ENCODE assay signal across 17 cellular contexts in genomic region chr2:16619576-16620245, GRCh38.
"Had no signal": no experiment of that assay in that cellular context is flagged by ENCODE, and none has a peak within 500 bp of the region (broad histone marks: within the 10 kb centered on the region; RNA-seq: fewer than 3 reads in every experiment).

No MANE protein-coding gene starts in this region.

- H3K9me3 ChIP-seq: thoracic aorta, upper lobe of left lung, uterus had no signal

- H3K27ac Mint-ChIP-seq: naive thymus-derived CD4-positive, alpha-beta T cell; nephron progenitor cell; stimulated activated naive B cell treated with anti-CD40 and anti-IgM and Interleukin-4, amounts not matched to agents 10 μg/mL and 1 μg/mL and 100 μg/mL, for 72 hours; stimulated activated naive CD8-positive, alpha-beta T cell treated with anti-CD3 and anti-CD28 coated beads, Interleukin-15, amount 100 ng/mL, for 72 hours had no signal

- H3K27me3 Mint-ChIP-seq: stimulated activated naive B cell treated with anti-CD40 and anti-IgM and Interleukin-4, amounts not matched to agents 10 μg/mL and 1 μg/mL and 100 μg/mL, for 72 hours had no signal

- H3K27ac ChIP-seq: foreskin keratinocyte, hepatocyte, thoracic aorta, upper lobe of left lung, uterus had no signal

- DNase-seq: dermis blood vessel endothelial cell; left colon; left ventricle myocardium superior; naive thymus-derived CD4-positive, alpha-beta T cell; nephron progenitor cell; posterior cingulate gyrus; right cardiac atrium; stimulated activated CD4-positive, alpha-beta T cell treated with anti-CD3 and anti-CD28 coated beads, Interleukin-4, amount 100 ng/mL, for 1 hour; stimulated activated CD8-positive, alpha-beta memory T cell treated with anti-CD3 and anti-CD28 coated beads, Interleukin-4, amount 100 ng/mL, for 48 hours; stimulated activated naive B cell treated with anti-CD40 and anti-IgM and Interleukin-4, amounts not matched to agents 10 μg/mL and 1 μg/mL and 100 μg/mL, for 72 hours; stimulated activated naive CD8-positive, alpha-beta T cell treated with anti-CD3 and anti-CD28 coated beads, Interleukin-15, amount 100 ng/mL, for 72 hours; upper lobe of left lung; uterus had no signal

- H3K4me3 Mint-ChIP-seq: naive thymus-derived CD4-positive, alpha-beta T cell; nephron progenitor cell; stimulated activated naive B cell treated with anti-CD40 and anti-IgM and Interleukin-4, amounts not matched to agents 10 μg/mL and 1 μg/mL and 100 μg/mL, for 72 hours; stimulated activated naive CD8-positive, alpha-beta T cell treated with anti-CD3 and anti-CD28 coated beads, Interleukin-15, amount 100 ng/mL, for 72 hours had no signal

- H3K79me2 ChIP-seq: hepatocyte had no signal

- ATAC-seq: left colon; left ventricle myocardium superior; naive thymus-derived CD4-positive, alpha-beta T cell; right cardiac atrium; stimulated activated naive B cell treated with anti-CD40 and anti-IgM and Interleukin-4, amounts not matched to agents 10 μg/mL and 1 μg/mL and 100 μg/mL, for 72 hours; stimulated activated naive CD8-positive, alpha-beta T cell treated with anti-CD3 and anti-CD28 coated beads, Interleukin-15, amount 100 ng/mL, for 72 hours had no signal

- H3K36me3 Mint-ChIP-seq: naive thymus-derived CD4-positive, alpha-beta T cell had no signal

- H3K4me2 ChIP-seq: hepatocyte had no signal

- H3K9me3 Mint-ChIP-seq: naive thymus-derived CD4-positive, alpha-beta T cell; nephron progenitor cell; stimulated activated naive B cell treated with anti-CD40 and anti-IgM and Interleukin-4, amounts not matched to agents 10 μg/mL and 1 μg/mL and 100 μg/mL, for 72 hours; stimulated activated naive CD8-positive, alpha-beta T cell treated with anti-CD3 and anti-CD28 coated beads, Interleukin-15, amount 100 ng/mL, for 72 hours had no signal

- H3K4me1 ChIP-seq: foreskin keratinocyte, uterus had no signal

- H2AFZ ChIP-seq: hepatocyte had no signal

- H3K36me3 ChIP-seq: uterus had no signal

- H3K27me3 ChIP-seq: foreskin keratinocyte, hepatocyte, upper lobe of left lung, uterus had no signal

- H3K4me3 ChIP-seq: hepatocyte, lung, thoracic aorta, upper lobe of left lung, uterus had no signal
